ENCODE assay signal across 2 cellular contexts in the genomic region with DNA sequence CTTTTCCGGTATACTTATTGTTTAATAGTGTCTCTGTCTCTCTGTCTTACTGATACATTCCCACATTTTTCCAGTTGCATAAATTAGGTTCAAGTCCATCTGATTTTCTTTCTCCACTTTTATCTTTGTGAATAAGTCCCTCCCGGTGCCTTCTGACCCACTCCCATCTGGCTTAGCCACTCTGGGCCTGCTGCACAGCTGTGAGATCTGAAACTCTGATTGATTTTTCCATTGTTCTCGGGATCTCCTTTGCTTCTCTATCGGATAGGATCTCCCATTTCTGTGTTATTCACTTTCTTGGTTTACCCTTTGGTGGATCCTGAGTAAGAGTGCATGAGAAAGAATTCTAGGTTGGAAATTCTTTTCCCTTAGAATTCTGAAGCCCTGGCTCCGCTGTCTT.
TF ChIP-seq lines count a peak whose summit lies in the region.

No MANE protein-coding gene starts in this region.

TF ChIP-seq in SK-N-SH, 30 proteins besides CTCF, POLR2A, EP300 and RAD21:
- no peak for TF ChIP-seq NFIC (IDR thresholded peaks at IDR 0.05; ENCODE audit: borderline replicate concordance)
- TF ChIP-seq GATA2 (CRISPR knock-in tag; IDR thresholded peaks at IDR 0.05): peak; percentile 51; the same call in 1 of the 2 replicates
- TF ChIP-seq SMC3 (IDR thresholded peaks at IDR 0.05; ENCODE audit: low read depth, low read length): no peak
- TF ChIP-seq, protein P1, sequence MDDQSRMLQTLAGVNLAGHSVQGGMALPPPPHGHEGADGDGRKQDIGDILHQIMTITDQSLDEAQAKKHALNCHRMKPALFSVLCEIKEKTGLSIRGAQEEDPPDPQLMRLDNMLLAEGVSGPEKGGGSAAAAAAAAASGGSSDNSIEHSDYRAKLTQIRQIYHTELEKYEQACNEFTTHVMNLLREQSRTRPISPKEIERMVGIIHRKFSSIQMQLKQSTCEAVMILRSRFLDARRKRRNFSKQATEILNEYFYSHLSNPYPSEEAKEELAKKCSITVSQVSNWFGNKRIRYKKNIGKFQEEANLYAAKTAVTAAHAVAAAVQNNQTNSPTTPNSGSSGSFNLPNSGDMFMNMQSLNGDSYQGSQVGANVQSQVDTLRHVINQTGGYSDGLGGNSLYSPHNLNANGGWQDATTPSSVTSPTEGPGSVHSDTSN (IDR thresholded peaks at IDR 0.05): no peak
- TF ChIP-seq, protein P2, sequence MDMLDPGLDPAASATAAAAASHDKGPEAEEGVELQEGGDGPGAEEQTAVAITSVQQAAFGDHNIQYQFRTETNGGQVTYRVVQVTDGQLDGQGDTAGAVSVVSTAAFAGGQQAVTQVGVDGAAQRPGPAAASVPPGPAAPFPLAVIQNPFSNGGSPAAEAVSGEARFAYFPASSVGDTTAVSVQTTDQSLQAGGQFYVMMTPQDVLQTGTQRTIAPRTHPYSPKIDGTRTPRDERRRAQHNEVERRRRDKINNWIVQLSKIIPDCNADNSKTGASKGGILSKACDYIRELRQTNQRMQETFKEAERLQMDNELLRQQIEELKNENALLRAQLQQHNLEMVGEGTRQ (IDR thresholded peaks at IDR 0.05; ENCODE audit: borderline replicate concordance, low read depth, low read length): no peak

TF ChIP-seq in WTC11, 78 proteins besides CTCF, POLR2A, EP300 and RAD21:
- TF ChIP-seq PRRX2 (CRISPR knock-in tag; IDR thresholded peaks at IDR 0.05) (no peak), SMAD3 (CRISPR knock-in tag; IDR thresholded peaks at IDR 0.05; ENCODE audit: borderline replicate concordance) (no peak), IRF2 (CRISPR knock-in tag; IDR thresholded peaks at IDR 0.05; ENCODE audit: borderline replicate concordance, low read depth) (no peak), EMX1 (CRISPR knock-in tag; IDR thresholded peaks at IDR 0.05) (no peak), KAT7 (CRISPR knock-in tag; IDR thresholded peaks at IDR 0.05; ENCODE audit: borderline replicate concordance) (no peak), GTF2I (CRISPR knock-in tag; conservative IDR thresholded peaks at IDR 0.05) (no peak)
- TF ChIP-seq, protein P3, sequence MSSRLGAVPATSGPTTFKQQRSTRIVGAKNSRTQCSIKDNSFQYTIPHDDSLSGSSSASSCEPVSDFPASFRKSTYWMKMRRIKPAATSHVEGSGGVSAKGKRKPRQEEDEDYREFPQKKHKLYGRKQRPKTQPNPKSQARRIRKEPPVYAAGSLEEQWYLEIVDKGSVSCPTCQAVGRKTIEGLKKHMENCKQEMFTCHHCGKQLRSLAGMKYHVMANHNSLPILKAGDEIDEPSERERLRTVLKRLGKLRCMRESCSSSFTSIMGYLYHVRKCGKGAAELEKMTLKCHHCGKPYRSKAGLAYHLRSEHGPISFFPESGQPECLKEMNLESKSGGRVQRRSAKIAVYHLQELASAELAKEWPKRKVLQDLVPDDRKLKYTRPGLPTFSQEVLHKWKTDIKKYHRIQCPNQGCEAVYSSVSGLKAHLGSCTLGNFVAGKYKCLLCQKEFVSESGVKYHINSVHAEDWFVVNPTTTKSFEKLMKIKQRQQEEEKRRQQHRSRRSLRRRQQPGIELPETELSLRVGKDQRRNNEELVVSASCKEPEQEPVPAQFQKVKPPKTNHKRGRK (CRISPR knock-in tag; IDR thresholded peaks at IDR 0.05; ENCODE audit: borderline replicate concordance): no peak
